Comparison of ENCODE assay signal across 2 cellular contexts in genomic region chr7:18399624-18400235, GRCh38.
TF ChIP-seq lines count a peak whose summit lies in the region.

No MANE protein-coding gene starts in this region.

TF ChIP-seq in IMR-90, 13 proteins besides CTCF, POLR2A, EP300 and RAD21:
- no peak for TF ChIP-seq BHLHE40 (IDR thresholded peaks at IDR 0.05; ENCODE audit: low read depth, low read length)
- no peak for TF ChIP-seq RCOR1 (IDR thresholded peaks at IDR 0.05; ENCODE audit: insufficient replicate concordance, low read length)
- no peak for TF ChIP-seq MAFK (IDR thresholded peaks at IDR 0.05; ENCODE audit: low read depth, low read length)
- TF ChIP-seq SMC3 (IDR thresholded peaks at IDR 0.05; ENCODE audit: low read depth, low read length): no peak
- no peak for TF ChIP-seq CEBPB (IDR thresholded peaks at IDR 0.05; ENCODE audit: low read depth, low read length)
- TF ChIP-seq MXI1 (IDR thresholded peaks at IDR 0.05; ENCODE audit: borderline replicate concordance, low read depth, low read length): no peak
- no peak for TF ChIP-seq FOS (IDR thresholded peaks at IDR 0.05; ENCODE audit: low read depth, low read length)
- TF ChIP-seq RFX5 (IDR thresholded peaks at IDR 0.05; ENCODE audit: low read depth, low read length): no peak
- no peak for TF ChIP-seq NFE2L2 (IDR thresholded peaks at IDR 0.05; ENCODE audit: low read depth, low read length)
- no peak for TF ChIP-seq MAZ (IDR thresholded peaks at IDR 0.05; ENCODE audit: borderline replicate concordance, low read depth, low read length)
- TF ChIP-seq, protein P1, sequence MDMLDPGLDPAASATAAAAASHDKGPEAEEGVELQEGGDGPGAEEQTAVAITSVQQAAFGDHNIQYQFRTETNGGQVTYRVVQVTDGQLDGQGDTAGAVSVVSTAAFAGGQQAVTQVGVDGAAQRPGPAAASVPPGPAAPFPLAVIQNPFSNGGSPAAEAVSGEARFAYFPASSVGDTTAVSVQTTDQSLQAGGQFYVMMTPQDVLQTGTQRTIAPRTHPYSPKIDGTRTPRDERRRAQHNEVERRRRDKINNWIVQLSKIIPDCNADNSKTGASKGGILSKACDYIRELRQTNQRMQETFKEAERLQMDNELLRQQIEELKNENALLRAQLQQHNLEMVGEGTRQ (IDR thresholded peaks at IDR 0.05; ENCODE audit: low read depth, low read length): no peak
- TF ChIP-seq, protein P2, sequence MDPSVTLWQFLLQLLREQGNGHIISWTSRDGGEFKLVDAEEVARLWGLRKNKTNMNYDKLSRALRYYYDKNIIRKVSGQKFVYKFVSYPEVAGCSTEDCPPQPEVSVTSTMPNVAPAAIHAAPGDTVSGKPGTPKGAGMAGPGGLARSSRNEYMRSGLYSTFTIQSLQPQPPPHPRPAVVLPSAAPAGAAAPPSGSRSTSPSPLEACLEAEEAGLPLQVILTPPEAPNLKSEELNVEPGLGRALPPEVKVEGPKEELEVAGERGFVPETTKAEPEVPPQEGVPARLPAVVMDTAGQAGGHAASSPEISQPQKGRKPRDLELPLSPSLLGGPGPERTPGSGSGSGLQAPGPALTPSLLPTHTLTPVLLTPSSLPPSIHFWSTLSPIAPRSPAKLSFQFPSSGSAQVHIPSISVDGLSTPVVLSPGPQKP (IDR thresholded peaks at IDR 0.05; ENCODE audit: borderline replicate concordance, low read depth, low read length): no peak
- TF ChIP-seq CHD1 (IDR thresholded peaks at IDR 0.05; ENCODE audit: low read depth, low read length): no peak

TF ChIP-seq in H1, 55 proteins besides CTCF, POLR2A, EP300 and RAD21:
- TF ChIP-seq E2F6 (IDR thresholded peaks at IDR 0.05): no peak
- TF ChIP-seq TEAD4 (IDR thresholded peaks at IDR 0.05; ENCODE audit: low read depth, low read length): peak; percentile 64
- no peak for TF ChIP-seq CREB1 (IDR thresholded peaks at IDR 0.05)
